Comparison of ENCODE assay signal across 17 cellular contexts in genomic region chr5:161302557-161302956, GRCh38.
"Had no signal": no experiment of that assay in that cellular context is flagged by ENCODE, and none has a peak within 500 bp of the region (broad histone marks: within the 10 kb centered on the region; RNA-seq: fewer than 3 reads in every experiment).

No MANE protein-coding gene starts in this region.

- H3K4me1 Mint-ChIP-seq: activated CD4-positive, alpha-beta T cell treated with anti-CD3 and anti-CD28 coated beads for 36 hours; activated naive CD4-positive, alpha-beta T cell treated with anti-CD3 and anti-CD28 coated beads, Interleukin-2, amount 50 U/mL, for 24 hours; naive B cell; WTC11 had no signal

- H3K27ac ChIP-seq: breast epithelium, tibial nerve had no signal

- H3K27me3 ChIP-seq: breast epithelium, tibial nerve had no signal

- DNase-seq: activated CD4-positive, alpha-beta T cell treated with anti-CD3 and anti-CD28 coated beads for 36 hours; activated CD4-positive, alpha-beta T cell treated with anti-CD3 and anti-CD28 coated beads, Interleukin-2, amount 50 U/mL, for 48 hours; activated gamma-delta T cell; cerebellar nuclear complex; cortex of kidney; erythroblast; foreskin melanocyte; glutamatergic neuron; hippocampal formation; islet precursor cell; left ventricle myocardium superior; naive B cell; stimulated activated naive CD4-positive, alpha-beta T cell had no signal

- H3K4me3 ChIP-seq: breast epithelium, tibial nerve had no signal

- H3K4me3 Mint-ChIP-seq: activated CD4-positive, alpha-beta T cell treated with anti-CD3 and anti-CD28 coated beads for 36 hours; activated naive CD4-positive, alpha-beta T cell treated with anti-CD3 and anti-CD28 coated beads, Interleukin-2, amount 50 U/mL, for 24 hours; naive B cell; WTC11 had no signal

- ATAC-seq: activated CD4-positive, alpha-beta T cell treated with anti-CD3 and anti-CD28 coated beads for 36 hours; left ventricle myocardium superior; WTC11 had no signal

- H3K36me3 Mint-ChIP-seq: activated naive CD4-positive, alpha-beta T cell treated with anti-CD3 and anti-CD28 coated beads, Interleukin-2, amount 50 U/mL, for 24 hours; naive B cell had no signal

- H3K27me3 Mint-ChIP-seq: activated CD4-positive, alpha-beta T cell treated with anti-CD3 and anti-CD28 coated beads for 36 hours; activated naive CD4-positive, alpha-beta T cell treated with anti-CD3 and anti-CD28 coated beads, Interleukin-2, amount 50 U/mL, for 24 hours; naive B cell had no signal

- H3K27ac Mint-ChIP-seq: activated CD4-positive, alpha-beta T cell treated with anti-CD3 and anti-CD28 coated beads for 36 hours; activated naive CD4-positive, alpha-beta T cell treated with anti-CD3 and anti-CD28 coated beads, Interleukin-2, amount 50 U/mL, for 24 hours; naive B cell; WTC11 had no signal

- H3K4me1 ChIP-seq: breast epithelium, tibial nerve had no signal

- H3K9me3 ChIP-seq: breast epithelium, tibial nerve had no signal

- H3K36me3 ChIP-seq: breast epithelium, tibial nerve had no signal
